ENCODE assay signal across 1 cellular context in the genomic region with DNA sequence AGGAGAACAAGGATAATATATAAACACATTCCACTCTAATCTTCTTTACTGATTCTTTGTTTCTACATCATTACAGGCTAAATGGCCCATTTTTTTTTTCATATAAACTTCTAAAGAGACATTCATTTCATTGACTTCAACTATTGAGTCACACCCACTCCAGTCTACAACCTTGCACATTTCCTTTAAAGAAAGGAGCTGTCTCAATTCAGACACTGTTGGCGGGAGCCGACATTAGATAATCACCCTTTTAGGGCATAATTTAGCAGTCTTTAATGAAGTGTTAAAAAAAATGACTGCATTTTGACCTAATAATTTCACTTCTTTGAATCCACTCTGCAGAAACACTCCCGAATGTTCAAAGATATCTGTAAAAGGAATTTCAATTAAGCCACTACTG.
TF ChIP-seq lines count a peak whose summit lies in the region.

No MANE protein-coding gene starts in this region.

TF ChIP-seq in HEK293, 187 proteins besides CTCF, POLR2A, EP300 and RAD21 (continued from another document):
- TF ChIP-seq, protein P1, sequence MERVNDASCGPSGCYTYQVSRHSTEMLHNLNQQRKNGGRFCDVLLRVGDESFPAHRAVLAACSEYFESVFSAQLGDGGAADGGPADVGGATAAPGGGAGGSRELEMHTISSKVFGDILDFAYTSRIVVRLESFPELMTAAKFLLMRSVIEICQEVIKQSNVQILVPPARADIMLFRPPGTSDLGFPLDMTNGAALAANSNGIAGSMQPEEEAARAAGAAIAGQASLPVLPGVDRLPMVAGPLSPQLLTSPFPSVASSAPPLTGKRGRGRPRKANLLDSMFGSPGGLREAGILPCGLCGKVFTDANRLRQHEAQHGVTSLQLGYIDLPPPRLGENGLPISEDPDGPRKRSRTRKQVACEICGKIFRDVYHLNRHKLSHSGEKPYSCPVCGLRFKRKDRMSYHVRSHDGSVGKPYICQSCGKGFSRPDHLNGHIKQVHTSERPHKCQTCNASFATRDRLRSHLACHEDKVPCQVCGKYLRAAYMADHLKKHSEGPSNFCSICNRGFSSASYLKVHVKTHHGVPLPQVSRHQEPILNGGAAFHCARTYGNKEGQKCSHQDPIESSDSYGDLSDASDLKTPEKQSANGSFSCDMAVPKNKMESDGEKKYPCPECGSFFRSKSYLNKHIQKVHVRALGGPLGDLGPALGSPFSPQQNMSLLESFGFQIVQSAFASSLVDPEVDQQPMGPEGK (tag by site-specific recombination; IDR thresholded peaks at IDR 0.05), result no peak
- no peak for TF ChIP-seq ZNF24 (tag by site-specific recombination; IDR thresholded peaks at IDR 0.05)
